ENCODE assay signal across 8 cellular contexts in the genomic region with DNA sequence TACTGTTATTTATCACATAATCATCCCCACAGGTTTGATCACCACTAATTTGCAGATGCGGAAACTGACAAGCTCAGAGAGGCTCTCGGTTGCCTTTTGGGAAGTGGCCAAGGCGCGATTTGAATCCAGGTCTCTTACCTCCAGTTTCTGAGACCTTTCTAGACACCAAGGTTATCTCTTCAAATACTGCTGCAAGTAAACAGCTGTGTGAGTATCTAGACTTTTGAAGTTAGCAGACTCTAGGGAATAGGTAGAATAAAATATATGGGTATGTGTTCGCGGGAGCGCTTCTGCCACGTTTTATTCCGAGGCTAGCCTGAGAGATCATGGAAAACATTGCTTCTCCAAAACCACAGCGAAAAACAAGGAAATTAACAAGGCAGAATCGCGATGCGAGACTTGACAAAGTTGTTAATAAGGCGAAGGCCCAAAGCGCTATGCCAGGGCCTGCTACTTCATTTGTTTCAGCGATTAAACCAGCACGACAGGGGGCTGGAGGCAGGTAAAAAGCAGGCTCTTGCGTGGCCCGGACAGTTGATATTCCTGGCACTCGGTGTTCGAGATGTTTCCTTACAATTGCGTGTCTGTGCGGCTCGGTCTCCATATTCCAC. TPM values are rescaled to one million over a fixed set of nuclear protein-coding genes. Genes with fewer than 3 reads are reported as not detected.
DNase-seq lines count a peak whose midpoint lies in the region; ATAC-seq and TF ChIP-seq lines count a peak whose summit lies in the region.

No MANE protein-coding gene starts in this region.

- H3K9me3 Mint-ChIP-seq in activated B cell treated with CpG ODN at 0.5 μM for 24 hours = no peaks in the 10 kb centered on the region
- H3K9me3 Mint-ChIP-seq in stimulated activated naive CD8-positive, alpha-beta T cell treated with anti-CD3 and anti-CD28 coated beads, Interleukin-15, amount 100 ng/mL, for 72 hours = no peaks in the 10 kb centered on the region

- peak overlapping the region; percentile 75 for H3K27ac Mint-ChIP-seq in activated B cell treated with CpG ODN at 0.5 μM for 24 hours
- peak overlapping the region; percentile 69 to 83 for H3K27ac Mint-ChIP-seq in stimulated activated naive CD8-positive, alpha-beta T cell treated with anti-CD3 and anti-CD28 coated beads, Interleukin-15, amount 100 ng/mL, for 72 hours

- TF ChIP-seq CTCF in activated B cell treated with CpG ODN at 0.5 μM for 24 hours (IDR thresholded peaks at IDR 0.05) = no peak

- intact Hi-C loops in activated B cell treated with CpG ODN at 0.5 μM for 24 hours (cut with micrococcal nuclease) = loop anchor here (2.0 to 10.0 kb wide), 6 partner anchors 197 to 1339 kb away; a partner anchor contains a TSS

- peak overlapping the region; percentile 100 for H3K4me3 Mint-ChIP-seq in activated B cell treated with CpG ODN at 0.5 μM for 24 hours
- H3K4me3 Mint-ChIP-seq in stimulated activated naive CD8-positive, alpha-beta T cell treated with anti-CD3 and anti-CD28 coated beads, Interleukin-15, amount 100 ng/mL, for 72 hours = peak overlapping the region; percentile 68 to 80

- peaks cover 24% of the 10 kb centered on the region for H3K36me3 Mint-ChIP-seq in activated B cell treated with CpG ODN at 0.5 μM for 24 hours (ENCODE audit: low read depth)

- H3K27me3 Mint-ChIP-seq in activated B cell treated with CpG ODN at 0.5 μM for 24 hours = no peaks in the 10 kb centered on the region
- H3K27me3 Mint-ChIP-seq in stimulated activated naive CD8-positive, alpha-beta T cell treated with anti-CD3 and anti-CD28 coated beads, Interleukin-15, amount 100 ng/mL, for 72 hours = no peaks in the 10 kb centered on the region

- peak overlapping the region; percentile 69 for H3K4me3 ChIP-seq in iPS-11a (ENCODE audit: low read depth, low read length)

- peak; percentile 45 for DNase-seq in NCI-H748 (lab: John Stamatoyannopoulos, UW; ENCODE audit: unreplicated experiment)
- no peak for DNase-seq in NCI-H748 treated with DMSO at 0.1 percent for 48 hours (lab: John Stamatoyannopoulos, UW)
- no peak for DNase-seq in activated B cell treated with CpG ODN at 0.5 μM for 24 hours
- DNase-seq in stimulated activated naive CD8-positive, alpha-beta T cell treated with anti-CD3 and anti-CD28 coated beads, Interleukin-15, amount 100 ng/mL, for 72 hours = no peak
- DNase-seq in activated effector memory CD4-positive, alpha-beta T cell treated with Interleukin-2 at 50 U/mL for 16 hours = no peak
- DNase-seq in SKM-1 (lab: John Stamatoyannopoulos, UW; ENCODE audit: unreplicated experiment) = no peak
- no peak for DNase-seq in DMS153 (lab: John Stamatoyannopoulos, UW)

- peaks cover 17% of the 10 kb centered on the region for H3K4me1 Mint-ChIP-seq in activated B cell treated with CpG ODN at 0.5 μM for 24 hours
- H3K4me1 Mint-ChIP-seq in stimulated activated naive CD8-positive, alpha-beta T cell treated with anti-CD3 and anti-CD28 coated beads, Interleukin-15, amount 100 ng/mL, for 72 hours = no peaks in the 10 kb centered on the region

- POLR2A ChIA-PET in activated B cell treated with CpG ODN at 0.5 μM for 24 hours (lab: Charles Lee) = no interaction called here

- CTCF ChIA-PET in activated B cell treated with CpG ODN at 0.5 μM for 24 hours (lab: Charles Lee) = interaction anchor here (1.8 kb wide), 1 partner anchor 1336 kb away, joined by 4 read pairs; no protein-coding TSS in a partner anchor

- no peak for ATAC-seq in activated B cell treated with CpG ODN at 0.5 μM for 24 hours (ENCODE audit: low read depth)
- ATAC-seq in stimulated activated naive CD8-positive, alpha-beta T cell treated with anti-CD3 and anti-CD28 coated beads, Interleukin-15, amount 100 ng/mL, for 72 hours = no peak

RNA-seq across cellular contexts. Expression of a gene that starts 1.8 kb away (rescaled TPM):
- 27.0 and 28.5 TPM in 2 replicates for total RNA-seq in activated B cell treated with CpG ODN at 0.5 μM for 24 hours
